ENCODE assay signal across 8 cellular contexts in the genomic region with DNA sequence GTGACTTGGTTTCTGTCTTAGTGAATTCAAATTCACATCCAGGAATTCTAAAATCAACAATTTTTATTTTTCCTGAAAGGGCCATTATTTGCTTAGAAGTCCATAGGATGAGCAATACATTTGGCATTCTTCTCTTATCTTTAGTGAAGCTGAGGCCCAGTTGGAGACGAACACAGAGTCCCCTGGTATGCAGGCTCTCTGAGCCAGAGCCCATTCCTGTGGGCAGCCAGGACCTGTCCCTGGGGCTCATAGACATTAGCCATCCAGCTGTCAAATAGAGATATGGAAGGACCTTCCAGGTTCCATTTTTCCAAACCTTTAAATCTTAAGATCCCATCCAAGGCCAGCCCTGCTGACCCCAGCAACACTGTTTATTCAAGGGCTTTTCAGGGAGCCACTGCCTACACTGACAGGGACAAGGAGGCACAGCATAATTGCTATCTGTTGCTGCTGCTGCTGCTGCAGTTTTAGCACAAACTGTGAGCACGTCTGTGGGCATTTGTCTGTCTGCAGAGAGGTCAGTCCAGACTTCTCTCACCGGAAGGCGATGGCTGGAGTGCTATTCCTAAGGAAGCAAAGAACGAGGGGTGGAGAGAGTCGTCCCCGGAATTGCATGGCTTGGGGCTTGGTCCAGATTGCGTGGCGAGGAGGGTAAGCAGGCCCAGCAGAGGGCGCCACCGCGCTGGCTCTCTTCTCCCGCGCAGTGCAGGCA.
DNase-seq lines count a peak whose midpoint lies in the region; ATAC-seq, FAIRE-seq and TF ChIP-seq lines count a peak whose summit lies in the region.

No MANE protein-coding gene starts in this region.

- no peak for FAIRE-seq in GM19239 (lab: Jason Lieb, UNC)

- no peaks in the 10 kb centered on the region for H3K79me2 ChIP-seq in KMS-11 (ENCODE audit: insufficient read depth, low read depth)

- intact Hi-C loops in Caco-2 (cut with micrococcal nuclease; ENCODE audit: unreplicated experiment) = no loop called here

- no peak overlapping the region for H3K4me3 ChIP-seq in Caco-2 (ENCODE audit: low read depth, low read length)
- H3K4me3 ChIP-seq in KMS-11 (IDR thresholded peaks at IDR 0.05; ENCODE audit: insufficient read depth, low read depth, low read length) = no peak overlapping the region

- H4K20me1 ChIP-seq in KMS-11 (ENCODE audit: insufficient read depth) = no peaks in the 10 kb centered on the region

- no peaks in the 10 kb centered on the region for H3K36me3 Mint-ChIP-seq in Caco-2 (ENCODE audit: insufficient read depth, unreplicated experiment)
- no peaks in the 10 kb centered on the region for H3K36me3 Mint-ChIP-seq in endothelial cell (ENCODE audit: low read depth, unreplicated experiment)
- peaks cover 11% of the 10 kb centered on the region for H3K36me3 Mint-ChIP-seq in mesothelial cell of epicardium

- H3K27ac ChIP-seq in KMS-11 = no peak overlapping the region

- H3K9ac ChIP-seq in KMS-11 = peak overlapping the region; percentile 9; the same call in 1 of the 2 replicates

- peak overlapping the region; percentile 57; the same call in 1 of the 2 replicates for H3K4me2 ChIP-seq in KMS-11

- H3K9me3 Mint-ChIP-seq in Caco-2 (ENCODE audit: unreplicated experiment) (no peaks in the 10 kb centered on the region), endothelial cell (ENCODE audit: unreplicated experiment) (no peaks in the 10 kb centered on the region), mesothelial cell of epicardium (peaks cover 14% of the 10 kb centered on the region)

- H3K27me3 Mint-ChIP-seq in Caco-2 (ENCODE audit: insufficient read depth, unreplicated experiment) = no peaks in the 10 kb centered on the region
- peaks cover 2% of the 10 kb centered on the region for H3K27me3 Mint-ChIP-seq in endothelial cell (ENCODE audit: unreplicated experiment)
- no peaks in the 10 kb centered on the region for H3K27me3 Mint-ChIP-seq in mesothelial cell of epicardium (ENCODE audit: low read depth)

- CTCF ChIA-PET in Caco-2 (lab: Charles Lee) = no interaction called here

- peak overlapping the region; percentile 98 for H2AFZ ChIP-seq in KMS-11 (ENCODE audit: low read depth)

- H3K4me1 Mint-ChIP-seq in Caco-2 (ENCODE audit: low read depth, unreplicated experiment) (peaks cover 6% of the 10 kb centered on the region), endothelial cell (ENCODE audit: unreplicated experiment) (peaks cover 8% of the 10 kb centered on the region), mesothelial cell of epicardium (peaks cover 28% of the 10 kb centered on the region)

- peak; percentile 39 to 42 for TF ChIP-seq CTCF in Caco-2 (IDR thresholded peaks at IDR 0.05; ENCODE audit: insufficient read depth in 1 of 2, low read depth in 1 of 2, low read length in 1 of 2, severe bottlenecking in 1 of 2, unreplicated experiment in 1 of 2)
- peak; percentile 76 for TF ChIP-seq CTCF in KMS-11 (conservative IDR thresholded peaks at IDR 0.05; ENCODE audit: low read depth, low read length)
- peak; percentile 79 for TF ChIP-seq CTCF in endothelial cell (IDR thresholded peaks at IDR 0.05; ENCODE audit: unreplicated experiment)
- TF ChIP-seq CTCF in mesothelial cell of epicardium (IDR thresholded peaks at IDR 0.05; ENCODE audit: unreplicated experiment) = peak; percentile 71

- BruUV-seq in Caco-2 (replicated peaks; lab: Mats Ljungman, UMichigan) = no TSS peak

- H3K4me1 ChIP-seq in Caco-2 = peaks cover 14% of the 10 kb centered on the region; the same call in 1 of the 2 replicates
- peaks cover 15% of the 10 kb centered on the region for H3K4me1 ChIP-seq in KMS-11 (ENCODE audit: low read depth, poor library complexity, severe bottlenecking)

- H3K36me3 ChIP-seq in Caco-2 (ENCODE audit: control insufficient read depth, insufficient read depth, low read length) (no peaks in the 10 kb centered on the region), KMS-11 (ENCODE audit: insufficient read depth) (no peaks in the 10 kb centered on the region)

- H3K27ac Mint-ChIP-seq in Caco-2 (ENCODE audit: unreplicated experiment) (peak overlapping the region; percentile 59), endothelial cell (ENCODE audit: unreplicated experiment) (no peak overlapping the region), mesothelial cell of epicardium (peak overlapping the region; percentile 91)

- no peaks in the 10 kb centered on the region for H3K27me3 ChIP-seq in Caco-2 (replicated peaks; ENCODE audit: control insufficient read depth, insufficient read depth, low read length)
- no peaks in the 10 kb centered on the region for H3K27me3 ChIP-seq in KMS-11 (ENCODE audit: insufficient read depth, low read depth)

- DNase-seq in Caco-2 = peak; percentile 55 to 65
- DNase-seq in GM19239 (ENCODE audit: insufficient read length, low spot score) = peak; percentile 26
- DNase-seq in endothelial cell (ENCODE audit: low spot score) = peak; percentile 85
- peak; percentile 73 to 90 for DNase-seq in mesothelial cell of epicardium (ENCODE audit: low spot score in 2 of 2, unreplicated experiment in 2 of 2)
- DNase-seq in superior temporal gyrus (ENCODE audit: extremely low spot score) = peak; percentile 35
- DNase-seq in OCI-M2 (lab: John Stamatoyannopoulos, UW; ENCODE audit: unreplicated experiment) = no peak

- peak; percentile 98 for ATAC-seq in SK-N-SH treated with all-trans-retinoic acid at 6 μM for 48 hours

- H3K4me3 Mint-ChIP-seq in Caco-2 (ENCODE audit: unreplicated experiment) (peak overlapping the region; percentile 56), endothelial cell (ENCODE audit: unreplicated experiment) (peak overlapping the region; percentile 72), mesothelial cell of epicardium (no peak overlapping the region)

- POLR2A ChIA-PET in Caco-2 (lab: Charles Lee) = no interaction called here

- H3K9me3 ChIP-seq in Caco-2 = no peaks in the 10 kb centered on the region

TF ChIP-seq in SK-N-SH treated with all-trans-retinoic acid at 6 μM for 48 hours, 23 proteins besides CTCF, POLR2A, EP300 and RAD21 (continues in another document):
- TF ChIP-seq ZC3H10 (CRISPR knock-in tag; IDR thresholded peaks at IDR 0.05) (no peak), CSRNP3 (CRISPR knock-in tag; IDR thresholded peaks at IDR 0.05) (no peak), TOX (CRISPR knock-in tag; IDR thresholded peaks at IDR 0.05; ENCODE audit: borderline replicate concordance) (no peak), ARNTL (CRISPR knock-in tag; IDR thresholded peaks at IDR 0.05; ENCODE audit: borderline replicate concordance, low read depth) (no peak), ISL1 (CRISPR knock-in tag; IDR thresholded peaks at IDR 0.05) (peak; percentile 67), ZNF565 (CRISPR knock-in tag; conservative IDR thresholded peaks at IDR 0.05; ENCODE audit: low read depth) (no peak), SNAI2 (CRISPR knock-in tag; IDR thresholded peaks at IDR 0.05) (no peak), ZNF70 (CRISPR knock-in tag; IDR thresholded peaks at IDR 0.05) (0 out of 2 replicates have a peak, but pooled peaks have one; percentile 30), BACH2 (CRISPR knock-in tag; IDR thresholded peaks at IDR 0.05; ENCODE audit: borderline replicate concordance) (no peak), TCF4 (CRISPR knock-in tag; IDR thresholded peaks at IDR 0.05; ENCODE audit: borderline replicate concordance) (no peak), CSDC2 (CRISPR knock-in tag; IDR thresholded peaks at IDR 0.05) (peak; percentile 56; the same call in 1 of the 2 replicates), ZFP3 (CRISPR knock-in tag; IDR thresholded peaks at IDR 0.05) (peak; percentile 39; the same call in 1 of the 2 replicates)
- TF ChIP-seq, protein P1, sequence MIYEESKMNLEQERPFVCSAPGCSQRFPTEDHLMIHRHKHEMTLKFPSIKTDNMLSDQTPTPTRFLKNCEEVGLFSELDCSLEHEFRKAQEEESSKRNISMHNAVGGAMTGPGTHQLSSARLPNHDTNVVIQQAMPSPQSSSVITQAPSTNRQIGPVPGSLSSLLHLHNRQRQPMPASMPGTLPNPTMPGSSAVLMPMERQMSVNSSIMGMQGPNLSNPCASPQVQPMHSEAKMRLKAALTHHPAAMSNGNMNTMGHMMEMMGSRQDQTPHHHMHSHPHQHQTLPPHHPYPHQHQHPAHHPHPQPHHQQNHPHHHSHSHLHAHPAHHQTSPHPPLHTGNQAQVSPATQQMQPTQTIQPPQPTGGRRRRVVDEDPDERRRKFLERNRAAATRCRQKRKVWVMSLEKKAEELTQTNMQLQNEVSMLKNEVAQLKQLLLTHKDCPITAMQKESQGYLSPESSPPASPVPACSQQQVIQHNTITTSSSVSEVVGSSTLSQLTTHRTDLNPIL (CRISPR knock-in tag; IDR thresholded peaks at IDR 0.05; ENCODE audit: low read depth) = no peak
